ENCODE assay signal across 2 cellular contexts in genomic region chr6:116265081-116265829, GRCh38.
TF ChIP-seq lines count a peak whose summit lies in the region.

No MANE protein-coding gene starts in this region.

TF ChIP-seq in IMR-90, 13 proteins besides CTCF, POLR2A, EP300 and RAD21:
- TF ChIP-seq MAFK (IDR thresholded peaks at IDR 0.05; ENCODE audit: low read depth, low read length) (no peak), RFX5 (IDR thresholded peaks at IDR 0.05; ENCODE audit: low read depth, low read length) (no peak), MXI1 (IDR thresholded peaks at IDR 0.05; ENCODE audit: borderline replicate concordance, low read depth, low read length) (no peak)

TF ChIP-seq in WTC11, 78 proteins besides CTCF, POLR2A, EP300 and RAD21:
- no peak for TF ChIP-seq ZNF263 (CRISPR knock-in tag; IDR thresholded peaks at IDR 0.05; ENCODE audit: low read depth)
- no peak for TF ChIP-seq CREM (CRISPR knock-in tag; IDR thresholded peaks at IDR 0.05)
- TF ChIP-seq TCF7 (CRISPR knock-in tag; IDR thresholded peaks at IDR 0.05; ENCODE audit: low read depth): no peak
- TF ChIP-seq MLX (CRISPR knock-in tag; IDR thresholded peaks at IDR 0.05): no peak
- TF ChIP-seq OVOL2 (CRISPR knock-in tag; IDR thresholded peaks at IDR 0.05; ENCODE audit: borderline replicate concordance): no peak
- TF ChIP-seq ZNF671 (CRISPR knock-in tag; IDR thresholded peaks at IDR 0.05): no peak
- TF ChIP-seq ATF2 (CRISPR knock-in tag; IDR thresholded peaks at IDR 0.05; ENCODE audit: borderline replicate concordance, low read depth): no peak
- TF ChIP-seq E2F5 (CRISPR knock-in tag; IDR thresholded peaks at IDR 0.05): no peak
- TF ChIP-seq NFATC4 (CRISPR knock-in tag; IDR thresholded peaks at IDR 0.05): no peak
- TF ChIP-seq ZNF281 (CRISPR knock-in tag; IDR thresholded peaks at IDR 0.05): no peak
- TF ChIP-seq FOXP4 (CRISPR knock-in tag; IDR thresholded peaks at IDR 0.05): no peak
- no peak for TF ChIP-seq ZNF138 (CRISPR knock-in tag; conservative IDR thresholded peaks at IDR 0.05)
- no peak for TF ChIP-seq CREB1 (CRISPR knock-in tag; IDR thresholded peaks at IDR 0.05)
- TF ChIP-seq SP1 (CRISPR knock-in tag; conservative IDR thresholded peaks at IDR 0.05): no peak
- no peak for TF ChIP-seq JUN (CRISPR knock-in tag; IDR thresholded peaks at IDR 0.05)
- TF ChIP-seq TEAD4 (CRISPR knock-in tag; IDR thresholded peaks at IDR 0.05): no peak
- TF ChIP-seq USF2 (CRISPR knock-in tag; IDR thresholded peaks at IDR 0.05): no peak
- TF ChIP-seq ZBTB21 (CRISPR knock-in tag; IDR thresholded peaks at IDR 0.05; ENCODE audit: borderline replicate concordance): no peak
